1 cellular context compared by ENCODE assay signal in the genomic region with DNA sequence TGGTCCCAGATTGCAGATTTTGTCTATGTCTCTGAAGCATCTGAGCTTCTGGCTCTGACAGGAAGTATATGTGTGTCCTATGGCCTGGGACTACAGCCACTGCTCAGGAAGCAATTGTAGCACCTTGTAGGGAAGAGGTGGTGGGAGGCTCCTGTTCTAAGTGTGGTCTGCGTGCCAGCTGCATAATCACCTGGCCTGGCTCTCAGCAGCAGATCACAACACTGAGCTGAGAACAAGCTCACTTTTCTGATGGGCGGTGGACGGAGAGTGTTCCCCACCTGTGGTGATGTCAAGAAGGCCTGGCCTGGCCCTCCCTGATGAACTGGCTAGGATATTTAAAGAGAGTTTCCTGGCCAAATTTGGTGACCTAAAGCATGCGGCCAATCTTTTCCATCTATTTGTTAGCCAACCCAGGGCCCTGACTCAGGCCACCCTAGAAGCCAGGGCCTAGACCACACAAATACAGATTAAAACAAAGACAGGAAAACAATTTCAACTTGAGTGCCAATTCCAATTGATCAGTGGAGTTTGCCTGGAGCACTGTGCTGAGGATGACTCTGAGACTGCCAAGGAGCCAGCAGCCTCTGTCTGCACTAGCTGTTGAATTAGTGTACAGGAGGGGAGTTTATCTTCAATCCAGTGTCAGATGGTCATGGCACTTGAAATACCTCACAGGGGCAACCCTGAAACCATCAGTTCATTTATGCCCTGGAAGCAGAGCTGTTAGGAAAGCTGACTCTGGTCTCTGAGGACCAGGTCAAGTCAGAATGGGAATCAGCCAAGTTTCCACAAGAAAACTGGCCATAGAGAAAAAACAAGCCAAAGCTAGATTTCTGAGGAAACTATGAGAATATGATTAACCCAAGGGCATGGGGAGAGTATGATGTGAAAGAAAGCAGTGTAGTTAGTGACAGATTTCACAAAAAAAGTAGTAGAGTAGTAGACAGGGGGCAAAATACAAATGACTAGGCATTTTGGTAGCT.
TF ChIP-seq lines count a peak whose summit lies in the region.

No MANE protein-coding gene starts in this region.

TF ChIP-seq in WTC11, 78 proteins besides CTCF, POLR2A, EP300 and RAD21 (continued from another document):
- TF ChIP-seq, protein P1, sequence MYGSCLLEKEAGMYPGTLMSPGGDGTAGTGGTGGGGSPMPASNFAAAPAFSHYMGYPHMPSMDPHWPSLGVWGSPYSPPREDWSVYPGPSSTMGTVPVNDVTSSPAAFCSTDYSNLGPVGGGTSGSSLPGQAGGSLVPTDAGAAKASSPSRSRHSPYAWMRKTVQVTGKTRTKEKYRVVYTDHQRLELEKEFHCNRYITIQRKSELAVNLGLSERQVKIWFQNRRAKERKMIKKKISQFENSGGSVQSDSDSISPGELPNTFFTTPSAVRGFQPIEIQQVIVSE (CRISPR knock-in tag; IDR thresholded peaks at IDR 0.05; ENCODE audit: borderline replicate concordance) = no peak
- TF ChIP-seq RORB (CRISPR knock-in tag; IDR thresholded peaks at IDR 0.05) (no peak), ZNF396 (CRISPR knock-in tag; IDR thresholded peaks at IDR 0.05; ENCODE audit: borderline replicate concordance) (no peak), PRRX2 (CRISPR knock-in tag; IDR thresholded peaks at IDR 0.05) (no peak), ZNF532 (CRISPR knock-in tag; IDR thresholded peaks at IDR 0.05; ENCODE audit: borderline replicate concordance) (no peak), AR (CRISPR knock-in tag; IDR thresholded peaks at IDR 0.05) (no peak), TEAD4 (CRISPR knock-in tag; IDR thresholded peaks at IDR 0.05) (no peak), ESRRA (CRISPR knock-in tag; IDR thresholded peaks at IDR 0.05; ENCODE audit: borderline replicate concordance) (no peak), NFATC4 (CRISPR knock-in tag; IDR thresholded peaks at IDR 0.05) (no peak), SMAD3 (CRISPR knock-in tag; IDR thresholded peaks at IDR 0.05; ENCODE audit: borderline replicate concordance) (no peak), FOXK1 (CRISPR knock-in tag; IDR thresholded peaks at IDR 0.05) (no peak), MAX (CRISPR knock-in tag; IDR thresholded peaks at IDR 0.05) (no peak)
